ENCODE assay signal across 7 cellular contexts in the genomic region with DNA sequence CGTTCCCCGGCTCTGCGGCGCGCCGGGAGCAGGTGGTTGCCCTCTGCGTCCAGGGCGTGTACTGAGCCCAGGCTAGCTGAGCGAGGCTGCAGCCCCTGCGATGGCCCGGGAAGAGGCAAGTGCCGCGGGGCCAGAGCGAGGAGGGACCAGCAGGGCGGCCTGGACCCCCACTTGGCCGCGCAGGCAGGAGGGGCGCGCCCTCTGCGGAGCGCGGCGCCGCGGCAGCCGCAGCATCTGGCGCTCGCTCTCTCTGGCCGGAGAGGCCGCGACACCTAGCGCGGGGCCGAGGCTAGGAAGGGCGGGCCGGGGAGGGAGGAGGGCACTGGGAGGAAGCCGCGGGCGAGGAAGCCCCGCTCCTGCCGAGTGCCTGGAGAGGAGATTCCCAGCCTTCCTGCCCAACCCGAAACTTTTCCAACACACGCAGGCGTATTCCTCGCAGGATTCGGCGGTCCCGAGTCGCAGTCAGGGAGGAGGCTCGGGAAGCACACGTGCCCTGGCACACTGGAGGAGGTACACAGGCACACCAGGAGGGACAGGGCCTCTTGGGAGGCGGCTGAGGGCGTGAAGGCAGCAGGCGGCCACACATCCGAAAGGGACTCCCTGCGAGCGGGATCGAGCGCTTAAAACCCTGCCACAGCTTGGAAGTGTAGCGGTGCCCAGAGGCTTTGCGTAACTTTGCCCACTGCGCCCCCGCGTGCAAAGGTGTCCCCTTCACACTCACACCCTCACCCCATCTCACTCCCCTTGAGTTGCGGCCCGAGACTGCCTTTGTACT. TPM values are rescaled to one million over a fixed set of nuclear protein-coding genes. Genes with fewer than 3 reads are reported as not detected.
DNase-seq lines count a peak whose midpoint lies in the region; ATAC-seq and TF ChIP-seq lines count a peak whose summit lies in the region.

No MANE protein-coding gene starts in this region.

- no peak overlapping the region for H2AFZ ChIP-seq in MM.1S (ENCODE audit: low read length)

- H3K27me3 ChIP-seq in MM.1S (replicated peaks; ENCODE audit: insufficient read depth, low read length) (peaks cover 37% of the 10 kb centered on the region), stomach (peaks cover 27 to 100% (median 90%) of the 10 kb centered on the region in 3 donors)

- H3K9me3 ChIP-seq in MM.1S (replicated peaks; ENCODE audit: insufficient read depth, low read length): no peaks in the 10 kb centered on the region
- no peaks in the 10 kb centered on the region for H3K9me3 ChIP-seq in iPS-18c (ENCODE audit: control insufficient read depth, insufficient read depth, low read length)
- no peaks in the 10 kb centered on the region for H3K9me3 ChIP-seq in stomach

- no peaks in the 10 kb centered on the region for H3K79me2 ChIP-seq in MM.1S (ENCODE audit: low read length)

- H3K4me2 ChIP-seq in MM.1S (ENCODE audit: low read depth, low read length): peak overlapping the region; percentile 26; the same call in 1 of the 2 replicates

- H3K9me2 ChIP-seq in MM.1S (replicated peaks; ENCODE audit: insufficient read depth, low read length): no peaks in the 10 kb centered on the region

- no peak for ATAC-seq in GM21390 (IDR thresholded peaks at IDR 0.05; ENCODE audit: unreplicated experiment)

- H3K4me1 ChIP-seq in MM.1S (ENCODE audit: low read length) (0 out of 2 replicates have a peak, but pooled peaks cover 3% of the 10 kb centered on the region), stomach (peaks cover 18 to 48% (median 46%) of the 10 kb centered on the region in 4 donors)

- H3K9ac ChIP-seq in MM.1S (ENCODE audit: low read length): no peak overlapping the region

- no peak for TF ChIP-seq POLR2A in stomach (IDR thresholded peaks at IDR 0.05)

- H4K20me1 ChIP-seq in MM.1S (ENCODE audit: insufficient read depth, low read length): no peaks in the 10 kb centered on the region

- TF ChIP-seq CTCF in MM.1S (IDR thresholded peaks at IDR 0.05; ENCODE audit: low read length) (no peak), stomach (IDR thresholded peaks at IDR 0.05) (peak in 1 of 7 experiments; percentile 9)

- no peak for DNase-seq in MM.1S
- peak; percentile 75 for DNase-seq in SW480 (ENCODE audit: low spot score)
- DNase-seq in stomach: no peak
- no peak for DNase-seq in NK-92 treated with Interleukin-12 subunit alpha and Interleukin-12 subunit beta, amount 100 ng/mL, for 24 hours (lab: John Stamatoyannopoulos, UW)
- no peak for DNase-seq in activated effector memory CD4-positive, alpha-beta T cell treated with Interleukin-2 at 50 U/mL for 16 hours

- H3K36me3 ChIP-seq in MM.1S (replicated peaks; ENCODE audit: insufficient read depth, low read length) (no peaks in the 10 kb centered on the region), stomach (no peaks in the 10 kb centered on the region)

- H3K27ac ChIP-seq in MM.1S (ENCODE audit: low read length): no peak overlapping the region
- peak overlapping the region in 1 of 5 donors; percentile 1 for H3K27ac ChIP-seq in stomach

- TF ChIP-seq EP300 in stomach (IDR thresholded peaks at IDR 0.05): no peak

- H3K4me3 ChIP-seq in MM.1S (ENCODE audit: low read length) (no peak overlapping the region; the same call in 1 of the 2 replicates), iPS-18c (ENCODE audit: insufficient read depth, low read depth, low read length) (peak overlapping the region; percentile 52), stomach (peak overlapping the region; percentile 25 to 44 (median 35))

- intact Hi-C loops in stomach (cut with DNase I; ENCODE audit: low total_unique reads): no loop called here

- peaks cover 10% of the 10 kb centered on the region for H3F3A ChIP-seq in MM.1S (ENCODE audit: insufficient read depth, low read length)

- 3 to 9% (median 7%) methylated on average over 15 to 66 of the region's 66 CpGs for WGBS in stomach, 5 donors

RNA-seq across cellular contexts. Expression of a gene that starts 4.8 kb away (rescaled TPM):
- 1 to 10 TPM; 1.2 to 6.1 (median 4.0) TPM for total RNA-seq in stomach
- 1 to 10 TPM in 1 of 3 donors, under 1 TPM in 2; 0.23 to 1.7 (median 0.87) TPM for polyA plus RNA-seq in stomach
